8 cellular contexts compared by ENCODE assay signal in genomic region chr9:131678499-131679111, GRCh38.
A peak's percentile ranks its signal among the peaks of the same experiment; 100 is the strongest.
DNase-seq lines count a peak whose midpoint lies in the region; ATAC-seq and TF ChIP-seq lines count a peak whose summit lies in the region.

No MANE protein-coding gene starts in this region.

- H3K4me1 ChIP-seq in adipocyte (ENCODE audit: control insufficient read depth, insufficient read depth, low read length) (peaks cover 58% of the 10 kb centered on the region), hepatocyte (ENCODE audit: insufficient read depth) (peaks cover 57% of the 10 kb centered on the region), smooth muscle cell (ENCODE audit: low read depth) (peaks cover 38% of the 10 kb centered on the region)

- H3K27ac ChIP-seq in HL-60 (replicated peaks) (no peak overlapping the region), SU-DHL-6 (ENCODE audit: low read depth, low read length) (peak overlapping the region; percentile 94), hepatocyte (peak overlapping the region; percentile 84), smooth muscle cell (ENCODE audit: low read depth) (peak overlapping the region; percentile 88)

- no peaks in the 10 kb centered on the region; the same call in 1 of the 2 replicates for H4K20me1 ChIP-seq in SU-DHL-6 (ENCODE audit: low read depth, low read length)
- H4K20me1 ChIP-seq in hepatocyte (ENCODE audit: insufficient read depth, poor library complexity, severe bottlenecking), result peaks cover 5% of the 10 kb centered on the region
- H4K20me1 ChIP-seq in smooth muscle cell (ENCODE audit: low read depth), result peaks cover 85% of the 10 kb centered on the region

- H3F3A ChIP-seq in SU-DHL-6 (ENCODE audit: insufficient read depth) (peaks cover 26% of the 10 kb centered on the region), smooth muscle cell (ENCODE audit: low read depth) (peaks cover 14% of the 10 kb centered on the region)

- H3K9me2 ChIP-seq in SU-DHL-6 (replicated peaks; ENCODE audit: insufficient read depth, low read length) (no peaks in the 10 kb centered on the region), hepatocyte (replicated peaks; ENCODE audit: insufficient read depth) (no peaks in the 10 kb centered on the region)

- H3K9me3 ChIP-seq in SU-DHL-6 (ENCODE audit: insufficient read depth, low read length), result no peaks in the 10 kb centered on the region
- H3K9me3 ChIP-seq in adipocyte (ENCODE audit: control insufficient read depth, low read length), result no peaks in the 10 kb centered on the region
- H3K9me3 ChIP-seq in hepatocyte (ENCODE audit: low read depth), result no peaks in the 10 kb centered on the region
- H3K9me3 ChIP-seq in smooth muscle cell (replicated peaks; ENCODE audit: low read depth), result no peaks in the 10 kb centered on the region

- H3K27me3 ChIP-seq in HL-60 (ENCODE audit: insufficient read depth, poor library complexity, severe bottlenecking) (no peaks in the 10 kb centered on the region), SU-DHL-6 (ENCODE audit: low read length) (no peaks in the 10 kb centered on the region), adipocyte (replicated peaks; ENCODE audit: control insufficient read depth, insufficient read depth, low read length) (no peaks in the 10 kb centered on the region), hepatocyte (no peaks in the 10 kb centered on the region), smooth muscle cell (ENCODE audit: low read depth) (no peaks in the 10 kb centered on the region)

- WGBS in hepatocyte (ENCODE audit: low lambda C conversion rate, missing lambda C conversion rate), result 19% methylated on average over 5 of the region's 5 CpGs
- 8% methylated on average over 5 of the region's 5 CpGs for WGBS in smooth muscle cell (ENCODE audit: low lambda C conversion rate)

- H2AFZ ChIP-seq in SU-DHL-6 (ENCODE audit: low read depth, low read length, severe bottlenecking) (no peak overlapping the region), hepatocyte (no peak overlapping the region), smooth muscle cell (ENCODE audit: low read depth) (no peak overlapping the region)

- H3K4me3 ChIP-seq in HL-60 (replicated peaks; ENCODE audit: insufficient read depth, low read length), result no peak overlapping the region
- H3K4me3 ChIP-seq in SU-DHL-6 (ENCODE audit: insufficient read depth, low read length, poor library complexity, severe bottlenecking), result no peak overlapping the region
- peak overlapping the region; percentile 66 for H3K4me3 ChIP-seq in adipocyte (ENCODE audit: low read length)
- H3K4me3 ChIP-seq in hepatocyte, result no peak overlapping the region
- H3K4me3 ChIP-seq in smooth muscle cell, result no peak overlapping the region

- TF ChIP-seq CTCF in HL-60 (IDR thresholded peaks at IDR 0.05; ENCODE audit: insufficient read depth, low read length) (no peak), SU-DHL-6 (IDR thresholded peaks at IDR 0.05; ENCODE audit: insufficient read depth, low read length, poor library complexity, severe bottlenecking) (no peak), hepatocyte (IDR thresholded peaks at IDR 0.05; ENCODE audit: poor library complexity) (no peak), smooth muscle cell (IDR thresholded peaks at IDR 0.05; ENCODE audit: borderline replicate concordance, insufficient read depth, poor library complexity, severe bottlenecking) (no peak)

- ATAC-seq in GM21360 (IDR thresholded peaks at IDR 0.05; ENCODE audit: unreplicated experiment), result peak; percentile 77

- H3K4me2 ChIP-seq in SU-DHL-6 (ENCODE audit: low read depth, low read length, poor library complexity, severe bottlenecking), result peak overlapping the region; percentile 86
- H3K4me2 ChIP-seq in hepatocyte, result peak overlapping the region; percentile 56
- H3K4me2 ChIP-seq in smooth muscle cell, result peak overlapping the region; percentile 66

- DNase-seq in COLO829 (ENCODE audit: low spot score) (peak; percentile 87), HL-60 (ENCODE audit: low read depth in 1 of 2, low spot score in 1 of 2) (peak; percentile 46 to 71), adipocyte (ENCODE audit: low read depth) (peak; percentile 94), hepatocyte (ENCODE audit: low spot score) (peak; percentile 69), smooth muscle cell (lab: John Stamatoyannopoulos, UW; ENCODE audit: unreplicated experiment) (no peak), middle frontal gyrus (ENCODE audit: extremely low spot score, low spot score) (no peak)

- H3K9ac ChIP-seq in SU-DHL-6 (ENCODE audit: low read length) (peak overlapping the region; percentile 29; the same call in 1 of the 2 replicates), adipocyte (ENCODE audit: low read length) (peak overlapping the region; percentile 82), smooth muscle cell (ENCODE audit: low read depth) (peak overlapping the region; percentile 45)

- H3K36me3 ChIP-seq in SU-DHL-6 (ENCODE audit: low read length) (no peaks in the 10 kb centered on the region), adipocyte (ENCODE audit: control insufficient read depth, insufficient read depth, low read length, severe bottlenecking) (no peaks in the 10 kb centered on the region), hepatocyte (replicated peaks; ENCODE audit: insufficient read depth, low read depth) (no peaks in the 10 kb centered on the region), smooth muscle cell (ENCODE audit: low read depth) (no peaks in the 10 kb centered on the region)

- peaks cover 47% of the 10 kb centered on the region for H3K79me2 ChIP-seq in SU-DHL-6 (ENCODE audit: insufficient read depth, low read length)
- H3K79me2 ChIP-seq in hepatocyte, result peaks cover 78% of the 10 kb centered on the region
- H3K79me2 ChIP-seq in smooth muscle cell (ENCODE audit: low read depth), result peaks cover 21% of the 10 kb centered on the region

Comparison
In these comparisons a context has a peak if more than half of its experiments do, and no peak if none do; other contexts are left out.
1. DNase-seq: peak in COLO829 (single experiment), HL-60 (2 of 2), adipocyte (single experiment) and hepatocyte (single experiment); none in smooth muscle cell (single experiment) and middle frontal gyrus (single experiment).
2. H3K9ac ChIP-seq: peak in every context shown above with its lines; median percentile 82 in adipocyte; 45 in smooth muscle cell; 29 in SU-DHL-6.
3. Peak in every context shown above with its lines, with median percentiles within 50 percentile points of each other: H3K4me2 ChIP-seq.